ENCODE assay signal across 24 cellular contexts in genomic region chr7:138158739-138159528, GRCh38.
DNase-seq lines count a peak whose midpoint lies in the region; ATAC-seq, FAIRE-seq and TF ChIP-seq lines count a peak whose summit lies in the region.
"Had no signal": no experiment of that assay in that cellular context is flagged by ENCODE, and none has a peak within 500 bp of the region (broad histone marks: within the 10 kb centered on the region; RNA-seq: fewer than 3 reads in every experiment).

No MANE protein-coding gene starts in this region.

- peak overlapping the region; percentile 64; the same call in 1 of the 2 replicates for H2BK20ac ChIP-seq in H1 (ENCODE audit: low read length)

- no peak overlapping the region for H3K4me3 ChIP-seq in H1 (ENCODE audit: extremely low read depth in 1 of 4, insufficient read depth in 2 of 4, low read depth in 3 of 4, low read length in 4 of 4)
- H3K4me3 ChIP-seq: K562 had no signal

- H3K36me3 ChIP-seq in H1 (ENCODE audit: control insufficient read depth in 2 of 4, insufficient read depth in 4 of 4, low read length in 3 of 4), result peaks cover 0 to 8% (median 0%) of the 10 kb centered on the region in 4 experiments; a peak in 1 of 8 replicates

- peaks cover 0 to 8% of the 10 kb centered on the region in 2 experiments; a peak in 3 of 4 replicates for H3K9me3 ChIP-seq in H1 (ENCODE audit: insufficient read depth in 2 of 2, low read depth in 1 of 2, low read length in 1 of 2)

- no peaks in the 10 kb centered on the region for H3K27me3 Mint-ChIP-seq in activated CD4-positive, alpha-beta T cell treated with anti-CD3 and anti-CD28 coated beads, Interleukin-2, amount 10 ng/mL, durations not matched to agents 24 days and 14 days
- H3K27me3 Mint-ChIP-seq in neural crest cell (ENCODE audit: low read depth), result no peaks in the 10 kb centered on the region
- H3K27me3 Mint-ChIP-seq in effector memory CD8-positive, alpha-beta T cell, result no peaks in the 10 kb centered on the region

- no peaks in the 10 kb centered on the region for H4K20me1 ChIP-seq in H1 (replicated peaks in 1 of 2; ENCODE audit: control insufficient read depth in 1 of 2, insufficient read depth in 2 of 2, low read length in 2 of 2)

- H3K4me2 ChIP-seq in H1 (ENCODE audit: insufficient read depth in 1 of 2, low read depth in 2 of 2, low read length in 2 of 2), result no peak overlapping the region

- peak overlapping the region; percentile 78; the same call in 1 of the 2 replicates for H2AK5ac ChIP-seq in H1 (ENCODE audit: low read depth, low read length)

- TF ChIP-seq EP300 in H1 (IDR thresholded peaks at IDR 0.05; ENCODE audit: borderline replicate concordance in 1 of 2, low read depth in 2 of 2, low read length in 2 of 2), result no peak

- no peaks in the 10 kb centered on the region for H3K4me1 Mint-ChIP-seq in activated CD4-positive, alpha-beta T cell treated with anti-CD3 and anti-CD28 coated beads, Interleukin-2, amount 10 ng/mL, durations not matched to agents 24 days and 14 days
- H3K4me1 Mint-ChIP-seq in neural crest cell, result peaks cover 12% of the 10 kb centered on the region
- no peaks in the 10 kb centered on the region for H3K4me1 Mint-ChIP-seq in effector memory CD8-positive, alpha-beta T cell (ENCODE audit: low read depth in 2 of 2)

- H3K9ac ChIP-seq in H1 (replicated peaks in 1 of 4; ENCODE audit: extremely low read depth in 1 of 4, low read depth in 3 of 4, low read length in 3 of 4), result no peak overlapping the region

- peak overlapping the region; percentile 51 for H4K91ac ChIP-seq in H1 (replicated peaks; ENCODE audit: insufficient read length, low read length)

- POLR2A ChIA-PET in H1 (lab: Charles Lee; ENCODE audit: partially characterized antibody), result interaction anchor here (0.7 to 1.1 kb wide), 2 partner anchors 8 to 222 kb away, joined by 3 read pairs; no protein-coding TSS in a partner anchor

- no peaks in the 10 kb centered on the region for H3K27me3 ChIP-seq in H1 (replicated peaks in 1 of 4; ENCODE audit: control insufficient read depth in 3 of 4, extremely low read depth in 1 of 4, insufficient read depth in 3 of 4, low read length in 3 of 4)

- peak overlapping the region; percentile 63; the same call in 1 of the 2 replicates for H2BK15ac ChIP-seq in H1 (ENCODE audit: low read length)

- no peak overlapping the region for H3K27ac ChIP-seq in H1 (ENCODE audit: low read depth, low read length)

- no peak for TF ChIP-seq POLR2A in H1 (IDR thresholded peaks at IDR 0.05; ENCODE audit: control extremely low read depth in 1 of 2, low read depth in 2 of 2, low read length in 2 of 2)

- peak overlapping the region; percentile 19; the same call in 1 of the 2 replicates for H2BK5ac ChIP-seq in H1 (ENCODE audit: low read depth, low read length)

- H3K79me2 ChIP-seq in H1 (ENCODE audit: control insufficient read depth in 1 of 2, insufficient read depth in 2 of 2, low read length in 2 of 2), result no peaks in the 10 kb centered on the region

- no peak overlapping the region for H3K23ac ChIP-seq in H1 (ENCODE audit: insufficient read length)

- H2AFZ ChIP-seq in H1 (ENCODE audit: low read length), result peak overlapping the region; percentile 23; the same call in 1 of the 2 replicates

- no peak for TF ChIP-seq RAD21 in H1 (IDR thresholded peaks at IDR 0.05 in 1 of 2, conservative IDR thresholded peaks at IDR 0.05 in 1 of 2; ENCODE audit: low read depth in 2 of 2, low read length in 2 of 2)

- no peak overlapping the region for H3K27ac Mint-ChIP-seq in activated CD4-positive, alpha-beta T cell treated with anti-CD3 and anti-CD28 coated beads, Interleukin-2, amount 10 ng/mL, durations not matched to agents 24 days and 14 days
- peak overlapping the region; percentile 6 for H3K27ac Mint-ChIP-seq in neural crest cell (ENCODE audit: unreplicated experiment)
- no peak overlapping the region for H3K27ac Mint-ChIP-seq in effector memory CD8-positive, alpha-beta T cell
- no peak overlapping the region for H3K27ac Mint-ChIP-seq in activated naive CD4-positive, alpha-beta T cell treated with anti-CD3 and anti-CD28 coated beads, Interleukin-2, amount 50 U/mL, for 72 hours

- 95% methylated on average over 6 of the region's 6 CpGs; no CpG with 5 or more reads in 1 of the 2 experiments for WGBS in H1 (ENCODE audit: extremely low coverage in 1 of 2, insufficient coverage in 1 of 2, insufficient read length in 1 of 2, insufficient replicate concordance in 2 of 2, low coverage in 1 of 2, low lambda C conversion rate in 2 of 2, missing lambda C conversion rate in 1 of 2), 2 experiments

- CTCF ChIA-PET in H1 (lab: Charles Lee; ENCODE audit: partially characterized antibody), result interaction anchor here (0.6 to 1.6 kb wide), 5 partner anchors 39 to 342 kb away, joined by 3 to 8 read pairs (median 3); no protein-coding TSS in a partner anchor

- intact Hi-C loops in activated CD4-positive, alpha-beta T cell treated with anti-CD3 and anti-CD28 coated beads, Interleukin-2, amount 10 ng/mL, durations not matched to agents 24 days and 14 days (cut with micrococcal nuclease), result no loop called here

- H3K4me1 ChIP-seq in H1 (replicated peaks in 1 of 4; ENCODE audit: control insufficient read depth in 3 of 4, insufficient read depth in 4 of 4, low read length in 3 of 4), result peaks cover 3 to 5% (median 4%) of the 10 kb centered on the region in 4 experiments; a peak in 4 of 7 replicates

- H4K8ac ChIP-seq in H1 (ENCODE audit: extremely low read depth, insufficient read depth, low read length), result no peak overlapping the region

- no peaks in the 10 kb centered on the region for H3K23me2 ChIP-seq in H1 (ENCODE audit: low read depth, low read length)

- H3K14ac ChIP-seq in H1 (ENCODE audit: insufficient read length), result no peak overlapping the region

- no peak for ATAC-seq in HG03571 (IDR thresholded peaks at IDR 0.05; ENCODE audit: unreplicated experiment)
- no peak for ATAC-seq in effector memory CD8-positive, alpha-beta T cell (replicated peaks)
- ATAC-seq in activated naive CD4-positive, alpha-beta T cell treated with anti-CD3 and anti-CD28 coated beads, Interleukin-2, amount 50 U/mL, for 72 hours, result no peak
- ATAC-seq: HCT116, K562 had no signal

- H3K18ac ChIP-seq in H1 (ENCODE audit: extremely low read depth, low read length), result no peak overlapping the region; the same call in 1 of the 2 replicates

- peak overlapping the region; percentile 22 for H2BK120ac ChIP-seq in H1 (replicated peaks; ENCODE audit: low read depth, low read length)

- no peaks in the 10 kb centered on the region for H3K79me1 ChIP-seq in H1 (ENCODE audit: low read depth, low read length)

- no peak for FAIRE-seq in H1 (lab: Jason Lieb, UNC)
- FAIRE-seq: D721Med, GM12891, K562 had no signal

- H3K9me3 Mint-ChIP-seq in activated CD4-positive, alpha-beta T cell treated with anti-CD3 and anti-CD28 coated beads, Interleukin-2, amount 10 ng/mL, durations not matched to agents 24 days and 14 days, result no peaks in the 10 kb centered on the region
- peaks cover 6% of the 10 kb centered on the region for H3K9me3 Mint-ChIP-seq in neural crest cell
- peaks cover 0 to under 1% of the 10 kb centered on the region in 2 donors for H3K9me3 Mint-ChIP-seq in effector memory CD8-positive, alpha-beta T cell
- peaks cover under 1% of the 10 kb centered on the region in 2 donors for H3K9me3 Mint-ChIP-seq in activated naive CD4-positive, alpha-beta T cell treated with anti-CD3 and anti-CD28 coated beads, Interleukin-2, amount 50 U/mL, for 72 hours

- H3K4ac ChIP-seq in H1 (replicated peaks; ENCODE audit: insufficient read length, low read depth, low read length), result no peak overlapping the region

- H3K36me3 Mint-ChIP-seq in activated CD4-positive, alpha-beta T cell treated with anti-CD3 and anti-CD28 coated beads, Interleukin-2, amount 10 ng/mL, durations not matched to agents 24 days and 14 days (ENCODE audit: low read depth), result no peaks in the 10 kb centered on the region
- H3K36me3 Mint-ChIP-seq in neural crest cell (ENCODE audit: low read depth), result peaks cover 2% of the 10 kb centered on the region
- no peaks in the 10 kb centered on the region for H3K36me3 Mint-ChIP-seq in effector memory CD8-positive, alpha-beta T cell (ENCODE audit: insufficient read depth)
- peaks cover under 1 to 2% of the 10 kb centered on the region in 2 donors for H3K36me3 Mint-ChIP-seq in activated naive CD4-positive, alpha-beta T cell treated with anti-CD3 and anti-CD28 coated beads, Interleukin-2, amount 50 U/mL, for 72 hours

- no peak overlapping the region for H4K5ac ChIP-seq in H1 (ENCODE audit: insufficient read length, low read depth, low read length)

- H3K4me3 Mint-ChIP-seq in activated CD4-positive, alpha-beta T cell treated with anti-CD3 and anti-CD28 coated beads, Interleukin-2, amount 10 ng/mL, durations not matched to agents 24 days and 14 days, result no peak overlapping the region
- H3K4me3 Mint-ChIP-seq in neural crest cell, result no peak overlapping the region
- H3K4me3 Mint-ChIP-seq in effector memory CD8-positive, alpha-beta T cell, result no peak overlapping the region

- no peak for TF ChIP-seq CTCF in H1 (IDR thresholded peaks at IDR 0.05; ENCODE audit: control extremely low read depth in 1 of 3, insufficient read depth in 1 of 3, low read depth in 1 of 3, low read length in 3 of 3)
- TF ChIP-seq CTCF in neural crest cell (conservative IDR thresholded peaks at IDR 0.05), result no peak

- peak; percentile 42 for DNase-seq in activated CD4-positive, alpha-beta T cell treated with anti-CD3 and anti-CD28 coated beads, Interleukin-2, amount 10 ng/mL, durations not matched to agents 24 days and 14 days
- no peak for DNase-seq in activated CD4-positive, alpha-beta T cell treated with anti-CD3 and anti-CD28 coated beads, Interleukin-2, amount 50 U/mL, for 1 hour
- DNase-seq in H1 (ENCODE audit: low read depth in 1 of 2, low spot score in 2 of 2) (no peak), neural crest cell (ENCODE audit: low read depth, low spot score) (no peak), AML-193 (lab: John Stamatoyannopoulos, UW) (no peak)
- no peak for DNase-seq in effector memory CD8-positive, alpha-beta T cell
- no peak for DNase-seq in activated naive CD4-positive, alpha-beta T cell treated with anti-CD3 and anti-CD28 coated beads, Interleukin-2, amount 50 U/mL, for 72 hours (ENCODE audit: low spot score in 2 of 2)
- DNase-seq: 8988T, ACHN, GDM1, GOT3, Kasumi-1, NCI-H1105 treated with DMSO at 0.1 percent for 48 hours, NCI-H146, NCI-H1930, NCI-H2107, NCI-H526 treated with DMSO at 0.1 percent for 48 hours, Right ventricle myocardium superior, RPMI8226 had no signal

- H2BK12ac ChIP-seq in H1 (ENCODE audit: low read depth, low read length), result peak overlapping the region; percentile 65; the same call in 1 of the 2 replicates

- H3K56ac ChIP-seq in H1 (replicated peaks; ENCODE audit: insufficient read length, low read depth, low read length), result no peak overlapping the region

TF ChIP-seq in H1, 55 proteins besides CTCF, POLR2A, EP300 and RAD21 (continues in another document):
- TF ChIP-seq HDAC6 (IDR thresholded peaks at IDR 0.05; ENCODE audit: low read depth, low read length), result no peak
- no peak for TF ChIP-seq KDM1A (IDR thresholded peaks at IDR 0.05; ENCODE audit: borderline replicate concordance, low read length)
- TF ChIP-seq SIN3A (conservative IDR thresholded peaks at IDR 0.05 in 1 of 2, IDR thresholded peaks at IDR 0.05 in 1 of 2; ENCODE audit: low read depth in 1 of 2, low read length in 2 of 2), result no peak
- TF ChIP-seq CREB1 (IDR thresholded peaks at IDR 0.05), result no peak
- no peak for TF ChIP-seq TEAD4 (IDR thresholded peaks at IDR 0.05; ENCODE audit: low read depth, low read length)
- TF ChIP-seq SP1 (IDR thresholded peaks at IDR 0.05; ENCODE audit: low read depth, low read length), result no peak
